10 cellular contexts compared by ENCODE assay signal in the genomic region with DNA sequence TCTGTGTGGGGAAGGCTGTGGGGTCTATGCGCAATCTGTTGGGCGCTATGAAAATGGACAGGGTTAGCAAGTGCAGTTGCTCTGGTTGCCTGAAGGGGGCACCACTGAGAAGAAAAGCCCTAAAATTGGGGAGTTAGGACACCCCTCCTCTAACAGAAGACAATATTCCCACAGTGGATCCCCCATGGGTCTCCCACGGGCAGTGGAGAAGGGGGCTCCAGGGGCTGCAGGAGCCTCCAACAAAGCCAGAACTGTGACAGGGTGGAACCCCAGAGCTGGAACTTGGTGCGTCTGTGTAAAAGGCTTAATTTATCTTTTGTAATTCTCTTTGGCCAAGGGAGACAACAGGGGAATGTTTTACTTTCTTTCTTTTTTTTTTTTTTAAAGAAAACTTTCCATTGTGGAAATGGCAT. TPM values are rescaled to one million over a fixed set of nuclear protein-coding genes. Genes with fewer than 3 reads are reported as not detected.
DNase-seq lines count a peak whose midpoint lies in the region; ATAC-seq and TF ChIP-seq lines count a peak whose summit lies in the region.
"Had no signal": no experiment of that assay in that cellular context is flagged by ENCODE, and none has a peak within 500 bp of the region (broad histone marks: within the 10 kb centered on the region; RNA-seq: fewer than 3 reads in every experiment).

No MANE protein-coding gene starts in this region.

- no peaks in the 10 kb centered on the region for H3K27me3 ChIP-seq in SU-DHL-6 (ENCODE audit: low read length)
- peaks cover 6% of the 10 kb centered on the region for H3K27me3 ChIP-seq in hepatocyte
- no peaks in the 10 kb centered on the region for H3K27me3 ChIP-seq in testis

- H3K9me3 Mint-ChIP-seq in activated CD4-positive, alpha-beta T cell treated with anti-CD3 and anti-CD28 coated beads for 36 hours (ENCODE audit: low read depth) = no peaks in the 10 kb centered on the region
- peaks cover 6% of the 10 kb centered on the region for H3K9me3 Mint-ChIP-seq in activated CD4-positive, alpha-beta T cell treated with anti-CD3 and anti-CD28 coated beads, Interleukin-2, amount 10 ng/mL, durations not matched to agents 24 days and 14 days

- H3K36me3 ChIP-seq in SU-DHL-6 (ENCODE audit: low read length) (no peaks in the 10 kb centered on the region), hepatocyte (replicated peaks; ENCODE audit: insufficient read depth, low read depth) (no peaks in the 10 kb centered on the region), testis (ENCODE audit: low read depth, missing control alignments) (no peaks in the 10 kb centered on the region)

- no peaks in the 10 kb centered on the region for H3F3A ChIP-seq in SU-DHL-6 (ENCODE audit: insufficient read depth)

- no peak overlapping the region for H3K4me2 ChIP-seq in SU-DHL-6 (ENCODE audit: low read depth, low read length, poor library complexity, severe bottlenecking)
- no peak overlapping the region for H3K4me2 ChIP-seq in hepatocyte

- TF ChIP-seq POLR2A in testis (IDR thresholded peaks at IDR 0.05) = no peak

- H3K9me2 ChIP-seq in SU-DHL-6 (replicated peaks; ENCODE audit: insufficient read depth, low read length) (no peaks in the 10 kb centered on the region), hepatocyte (replicated peaks; ENCODE audit: insufficient read depth) (no peaks in the 10 kb centered on the region)

- no peaks in the 10 kb centered on the region for H3K36me3 Mint-ChIP-seq in activated CD4-positive, alpha-beta T cell treated with anti-CD3 and anti-CD28 coated beads for 36 hours (ENCODE audit: low read depth)
- H3K36me3 Mint-ChIP-seq in activated CD4-positive, alpha-beta T cell treated with anti-CD3 and anti-CD28 coated beads, Interleukin-2, amount 10 ng/mL, durations not matched to agents 24 days and 14 days (ENCODE audit: low read depth) = no peaks in the 10 kb centered on the region

- H3K4me1 ChIP-seq in hepatocyte (ENCODE audit: insufficient read depth) (peaks cover 7% of the 10 kb centered on the region), testis (no peaks in the 10 kb centered on the region)

- TF ChIP-seq CTCF in SU-DHL-6 (IDR thresholded peaks at IDR 0.05; ENCODE audit: insufficient read depth, low read length, poor library complexity, severe bottlenecking) = peak; percentile 41
- TF ChIP-seq CTCF in hepatocyte (IDR thresholded peaks at IDR 0.05; ENCODE audit: poor library complexity) = peak; percentile 59
- TF ChIP-seq CTCF in testis (IDR thresholded peaks at IDR 0.05) = peak; percentile 30 to 74 (median 61)

- no peaks in the 10 kb centered on the region for H3K79me2 ChIP-seq in SU-DHL-6 (ENCODE audit: insufficient read depth, low read length)
- no peaks in the 10 kb centered on the region for H3K79me2 ChIP-seq in hepatocyte

- no peaks in the 10 kb centered on the region for H4K20me1 ChIP-seq in SU-DHL-6 (ENCODE audit: low read depth, low read length)
- H4K20me1 ChIP-seq in hepatocyte (ENCODE audit: insufficient read depth, poor library complexity, severe bottlenecking) = no peaks in the 10 kb centered on the region

- WGBS in hepatocyte (ENCODE audit: low lambda C conversion rate, missing lambda C conversion rate) = 50% methylated on average over 4 of the region's 4 CpGs
- WGBS in testis, 2 donors = 48 to 59% methylated on average over 4 of the region's 4 CpGs

- no peak overlapping the region for H2AFZ ChIP-seq in SU-DHL-6 (ENCODE audit: low read depth, low read length, severe bottlenecking)
- no peak overlapping the region for H2AFZ ChIP-seq in hepatocyte

- DNase-seq in activated CD4-positive, alpha-beta T cell treated with anti-CD3 and anti-CD28 coated beads for 36 hours = peak; percentile 19
- no peak for DNase-seq in activated CD4-positive, alpha-beta T cell treated with anti-CD3 and anti-CD28 coated beads, Interleukin-2, amount 10 ng/mL, durations not matched to agents 24 days and 14 days
- DNase-seq in hepatocyte (ENCODE audit: low spot score) (no peak), testis (no peak)
- no peak for DNase-seq in stimulated activated CD4-positive, alpha-beta T cell treated with anti-CD3 and anti-CD28 coated beads, Interleukin-4, amount 100 ng/mL, for 1 hour
- no peak for DNase-seq in activated CD8-positive, alpha-beta memory T cell treated with anti-CD3 and anti-CD28 coated beads, Interleukin-2, amount 50 U/mL, for 4 hours
- DNase-seq: AML-193 had no signal

- peaks cover 18% of the 10 kb centered on the region for H3K27me3 Mint-ChIP-seq in activated CD4-positive, alpha-beta T cell treated with anti-CD3 and anti-CD28 coated beads for 36 hours
- peaks cover 4% of the 10 kb centered on the region for H3K27me3 Mint-ChIP-seq in activated CD4-positive, alpha-beta T cell treated with anti-CD3 and anti-CD28 coated beads, Interleukin-2, amount 10 ng/mL, durations not matched to agents 24 days and 14 days

- H3K4me3 ChIP-seq in SU-DHL-6 (ENCODE audit: insufficient read depth, low read length, poor library complexity, severe bottlenecking) = no peak overlapping the region
- H3K4me3 ChIP-seq in hepatocyte = no peak overlapping the region
- H3K4me3 ChIP-seq in testis = no peak overlapping the region

- no peak overlapping the region for H3K9ac ChIP-seq in SU-DHL-6 (ENCODE audit: low read length)

- no peak overlapping the region for H3K4me3 Mint-ChIP-seq in activated CD4-positive, alpha-beta T cell treated with anti-CD3 and anti-CD28 coated beads for 36 hours
- no peak overlapping the region for H3K4me3 Mint-ChIP-seq in activated CD4-positive, alpha-beta T cell treated with anti-CD3 and anti-CD28 coated beads, Interleukin-2, amount 10 ng/mL, durations not matched to agents 24 days and 14 days
- H3K4me3 Mint-ChIP-seq: activated naive CD8-positive, alpha-beta T cell had no signal

- POLR2A ChIA-PET in activated CD4-positive, alpha-beta T cell treated with anti-CD3 and anti-CD28 coated beads for 36 hours (lab: Charles Lee) = no interaction called here

- no peaks in the 10 kb centered on the region for H3K9me3 ChIP-seq in SU-DHL-6 (ENCODE audit: insufficient read depth, low read length)
- no peaks in the 10 kb centered on the region for H3K9me3 ChIP-seq in hepatocyte (ENCODE audit: low read depth)
- no peaks in the 10 kb centered on the region for H3K9me3 ChIP-seq in testis

- no peak overlapping the region for H3K27ac ChIP-seq in SU-DHL-6 (ENCODE audit: low read depth, low read length)
- peak overlapping the region; percentile 70 for H3K27ac ChIP-seq in hepatocyte
- no peak overlapping the region for H3K27ac ChIP-seq in testis

- H3K27ac Mint-ChIP-seq in activated CD4-positive, alpha-beta T cell treated with anti-CD3 and anti-CD28 coated beads for 36 hours = no peak overlapping the region
- H3K27ac Mint-ChIP-seq in activated CD4-positive, alpha-beta T cell treated with anti-CD3 and anti-CD28 coated beads, Interleukin-2, amount 10 ng/mL, durations not matched to agents 24 days and 14 days = no peak overlapping the region
- H3K27ac Mint-ChIP-seq: activated naive CD8-positive, alpha-beta T cell had no signal

- intact Hi-C loops in activated CD4-positive, alpha-beta T cell treated with anti-CD3 and anti-CD28 coated beads for 36 hours (cut with DNase I, micrococcal nuclease) = loop anchor here (1.0 to 2.0 kb wide), 2 partner anchors 125 to 126 kb away; no protein-coding TSS in a partner anchor
- intact Hi-C loops in activated CD4-positive, alpha-beta T cell treated with anti-CD3 and anti-CD28 coated beads, Interleukin-2, amount 10 ng/mL, durations not matched to agents 24 days and 14 days (cut with micrococcal nuclease) = no loop called here
- intact Hi-C loops in testis (cut with DNase I; ENCODE audit: low total_unique reads) = no loop called here

- no peak for ATAC-seq in activated CD4-positive, alpha-beta T cell treated with anti-CD3 and anti-CD28 coated beads for 36 hours
- ATAC-seq in GM19467 (IDR thresholded peaks at IDR 0.05; ENCODE audit: unreplicated experiment) = no peak

- H3K4me1 Mint-ChIP-seq in activated CD4-positive, alpha-beta T cell treated with anti-CD3 and anti-CD28 coated beads for 36 hours = no peaks in the 10 kb centered on the region
- H3K4me1 Mint-ChIP-seq in activated CD4-positive, alpha-beta T cell treated with anti-CD3 and anti-CD28 coated beads, Interleukin-2, amount 10 ng/mL, durations not matched to agents 24 days and 14 days = no peaks in the 10 kb centered on the region

- CTCF ChIA-PET in activated CD4-positive, alpha-beta T cell treated with anti-CD3 and anti-CD28 coated beads for 36 hours (lab: Charles Lee) = interaction anchor here (0.6 to 6.2 kb wide), 8 partner anchors 9 to 170 kb away, joined by 3 to 59 read pairs (median 4); no protein-coding TSS in a partner anchor

RNA-seq across cellular contexts. Expression of gene COL13A1, which starts 12.5 kb away (rescaled TPM):
- not detected for total RNA-seq in activated CD4-positive, alpha-beta T cell treated with anti-CD3 and anti-CD28 coated beads for 36 hours
- not detected in 2 replicates for total RNA-seq in activated CD4-positive, alpha-beta T cell treated with anti-CD3 and anti-CD28 coated beads, Interleukin-2, amount 10 ng/mL, durations not matched to agents 24 days and 14 days
- total RNA-seq in hepatocyte (2.7 and 4.5 TPM in 2 replicates), testis (1 to 10 TPM in 1 of 2 donors, under 1 TPM in 1; 0.94 to 1.5 TPM)
- polyA plus RNA-seq in hepatocyte (5.8 and 8.5 TPM in 2 replicates), testis (ENCODE audit: insufficient read depth, low read depth, low replicate concordance) (2.5 TPM)

Comparison
In these comparisons a context has a peak if more than half of its experiments do, and no peak if none do; other contexts are left out.
1. intact Hi-C loops: an anchor here in activated CD4-positive, alpha-beta T cell treated with anti-CD3 and anti-CD28 coated beads for 36 hours (1.0 to 2.0 kb wide); none called in activated CD4-positive, alpha-beta T cell treated with anti-CD3 and anti-CD28 coated beads, Interleukin-2, amount 10 ng/mL, durations not matched to agents 24 days and 14 days and testis.